Comparison of ENCODE assay signal across 19 cellular contexts in genomic region chr6:155510879-155511278, GRCh38. TPM values are rescaled to one million over a fixed set of nuclear protein-coding genes. Genes with fewer than 3 reads are reported as not detected.
DNase-seq lines count a peak whose midpoint lies in the region; ATAC-seq and TF ChIP-seq lines count a peak whose summit lies in the region.
"Had no signal": no experiment of that assay in that cellular context is flagged by ENCODE, and none has a peak within 500 bp of the region (broad histone marks: within the 10 kb centered on the region; RNA-seq: fewer than 3 reads in every experiment).

No MANE protein-coding gene starts in this region.

- H4K8ac ChIP-seq in mesenchymal stem cell (ENCODE audit: low read length), result no peak overlapping the region

- H3K14ac ChIP-seq in mesenchymal stem cell (ENCODE audit: low read length in 2 of 2), result no peak overlapping the region

- no peak for TF ChIP-seq CTCF in activated CD8-positive, alpha-beta T cell treated with anti-CD3 and anti-CD28 coated beads for 36 hours (IDR thresholded peaks at IDR 0.05)
- no peak for TF ChIP-seq CTCF in osteocyte (IDR thresholded peaks at IDR 0.05)

- H2BK120ac ChIP-seq in mesenchymal stem cell (ENCODE audit: low read depth, low read length), result no peak overlapping the region

- no peaks in the 10 kb centered on the region for H3K9me3 ChIP-seq in mesenchymal stem cell (ENCODE audit: control insufficient read depth, low read length)
- H3K9me3 ChIP-seq: A549, esophagus muscularis mucosa had no signal

- H3K79me1 ChIP-seq in mesenchymal stem cell (replicated peaks; ENCODE audit: low read length, poor library complexity, severe bottlenecking), result no peaks in the 10 kb centered on the region

- DNase-seq in activated CD8-positive, alpha-beta T cell treated with anti-CD3 and anti-CD28 coated beads for 36 hours, result peak; percentile 19
- no peak for DNase-seq in activated CD8-positive, alpha-beta T cell treated with anti-CD3 and anti-CD28 coated beads, Interleukin-2, amount 10 ng/mL, durations not matched to agents 7 days and 5 days
- peak; percentile 29 for DNase-seq in mesenchymal stem cell
- no peak for DNase-seq in osteocyte (ENCODE audit: extremely low spot score, unreplicated experiment)
- DNase-seq in NK-92 treated with Interleukin-12 subunit alpha and Interleukin-12 subunit beta, amount 100 ng/mL, for 24 hours (lab: John Stamatoyannopoulos, UW), result no peak
- DNase-seq in NCI-H526 (lab: John Stamatoyannopoulos, UW), result no peak
- DNase-seq: activated CD4-positive, alpha-beta T cell treated with anti-CD3 and anti-CD28 coated beads for 1 hour; activated gamma-delta T cell treated with Interleukin-2 at 50 U/mL for 16 hours; cerebellar nuclear complex; KG1; NCI-H2081 treated with DMSO at 0.1 percent for 48 hours; SW 1271 had no signal

- H2AFZ ChIP-seq in mesenchymal stem cell (ENCODE audit: low read depth, low read length), result no peak overlapping the region

- no peak overlapping the region for H3K4me3 Mint-ChIP-seq in activated CD8-positive, alpha-beta T cell treated with anti-CD3 and anti-CD28 coated beads for 36 hours
- H3K4me3 Mint-ChIP-seq in activated CD8-positive, alpha-beta T cell treated with anti-CD3 and anti-CD28 coated beads, Interleukin-2, amount 10 ng/mL, durations not matched to agents 7 days and 5 days, result no peak overlapping the region
- no peak overlapping the region for H3K4me3 Mint-ChIP-seq in osteocyte (ENCODE audit: unreplicated experiment)
- H3K4me3 Mint-ChIP-seq: GM23338 had no signal

- H3K4me1 ChIP-seq in mesenchymal stem cell (ENCODE audit: control insufficient read depth, insufficient read depth, low read depth, low read length), result no peaks in the 10 kb centered on the region
- H3K4me1 ChIP-seq: A549 had no signal

- no peak overlapping the region for H3K23ac ChIP-seq in mesenchymal stem cell (ENCODE audit: low read length in 2 of 2)

- no peak overlapping the region for H2AK5ac ChIP-seq in mesenchymal stem cell (ENCODE audit: low read length, severe bottlenecking)

- H3K9me3 Mint-ChIP-seq in activated CD8-positive, alpha-beta T cell treated with anti-CD3 and anti-CD28 coated beads for 36 hours, result no peaks in the 10 kb centered on the region
- peaks cover 6% of the 10 kb centered on the region for H3K9me3 Mint-ChIP-seq in activated CD8-positive, alpha-beta T cell treated with anti-CD3 and anti-CD28 coated beads, Interleukin-2, amount 10 ng/mL, durations not matched to agents 7 days and 5 days (ENCODE audit: insufficient read depth)
- H3K9me3 Mint-ChIP-seq in osteocyte (ENCODE audit: unreplicated experiment), result peaks cover 3% of the 10 kb centered on the region
- H3K9me3 Mint-ChIP-seq: GM23338 had no signal

- H3K18ac ChIP-seq in mesenchymal stem cell (ENCODE audit: low read depth in 1 of 2, low read length in 2 of 2), result no peak overlapping the region

- no peak overlapping the region for H2BK12ac ChIP-seq in mesenchymal stem cell (ENCODE audit: low read length in 2 of 2)

- no peak overlapping the region for H3K4me2 ChIP-seq in mesenchymal stem cell (ENCODE audit: low read length, poor library complexity, severe bottlenecking)
- H3K4me2 ChIP-seq: A549, GM23338 had no signal

- H4K91ac ChIP-seq in mesenchymal stem cell (ENCODE audit: low read length), result no peak overlapping the region

- H3K36me3 ChIP-seq in mesenchymal stem cell (ENCODE audit: control insufficient read depth in 1 of 2, insufficient read depth in 2 of 2, low read depth in 1 of 2, low read length in 2 of 2), result no peaks in the 10 kb centered on the region
- H3K36me3 ChIP-seq: esophagus muscularis mucosa had no signal

- H3K36me3 Mint-ChIP-seq in activated CD8-positive, alpha-beta T cell treated with anti-CD3 and anti-CD28 coated beads for 36 hours (ENCODE audit: low read depth), result no peaks in the 10 kb centered on the region
- H3K36me3 Mint-ChIP-seq in activated CD8-positive, alpha-beta T cell treated with anti-CD3 and anti-CD28 coated beads, Interleukin-2, amount 10 ng/mL, durations not matched to agents 7 days and 5 days (ENCODE audit: low read depth), result no peaks in the 10 kb centered on the region
- no peaks in the 10 kb centered on the region for H3K36me3 Mint-ChIP-seq in osteocyte (ENCODE audit: unreplicated experiment)

- no peaks in the 10 kb centered on the region for H3K27me3 Mint-ChIP-seq in activated CD8-positive, alpha-beta T cell treated with anti-CD3 and anti-CD28 coated beads for 36 hours
- no peaks in the 10 kb centered on the region for H3K27me3 Mint-ChIP-seq in activated CD8-positive, alpha-beta T cell treated with anti-CD3 and anti-CD28 coated beads, Interleukin-2, amount 10 ng/mL, durations not matched to agents 7 days and 5 days (ENCODE audit: low read depth)
- no peaks in the 10 kb centered on the region for H3K27me3 Mint-ChIP-seq in osteocyte (ENCODE audit: unreplicated experiment)

- no peak overlapping the region for H3K9ac ChIP-seq in mesenchymal stem cell (ENCODE audit: low read length)

- intact Hi-C loops in activated CD8-positive, alpha-beta T cell treated with anti-CD3 and anti-CD28 coated beads for 36 hours (cut with micrococcal nuclease), result loop anchor here (5.0 kb wide), 1 partner anchor 94 kb away; no protein-coding TSS in a partner anchor

- POLR2A ChIA-PET in activated CD8-positive, alpha-beta T cell treated with anti-CD3 and anti-CD28 coated beads for 36 hours (lab: Charles Lee), result no interaction called here
- POLR2A ChIA-PET in activated CD8-positive, alpha-beta T cell treated with anti-CD3 and anti-CD28 coated beads, Interleukin-2, amount 10 ng/mL, durations not matched to agents 7 days and 5 days (lab: Charles Lee), result no interaction called here

- no peak overlapping the region for H2BK5ac ChIP-seq in mesenchymal stem cell (ENCODE audit: low read depth, low read length, poor library complexity, severe bottlenecking)

- ATAC-seq in activated CD8-positive, alpha-beta T cell treated with anti-CD3 and anti-CD28 coated beads for 36 hours, result peak; percentile 96
- ATAC-seq in activated CD8-positive, alpha-beta T cell treated with anti-CD3 and anti-CD28 coated beads, Interleukin-2, amount 10 ng/mL, durations not matched to agents 7 days and 5 days, result no peak
- ATAC-seq in GM19351 (IDR thresholded peaks at IDR 0.05; ENCODE audit: unreplicated experiment) (peak; percentile 89), HG03060 (IDR thresholded peaks at IDR 0.05; ENCODE audit: low read depth, unreplicated experiment) (peak; percentile 47)
- ATAC-seq: A549, GM23338 had no signal

- H2BK15ac ChIP-seq in mesenchymal stem cell (ENCODE audit: low read depth, poor library complexity, severe bottlenecking), result no peak overlapping the region

- no peak overlapping the region for H3K4ac ChIP-seq in mesenchymal stem cell (ENCODE audit: low read depth in 1 of 2, low read length in 2 of 2)

- no peak overlapping the region for H3K4me3 ChIP-seq in mesenchymal stem cell (ENCODE audit: insufficient read depth in 1 of 2, low read depth in 1 of 2, low read length in 2 of 2)
- H3K4me3 ChIP-seq: A549, esophagus muscularis mucosa, GM23338, skin epidermis had no signal

- peak overlapping the region; percentile 81 for H3K27ac Mint-ChIP-seq in activated CD8-positive, alpha-beta T cell treated with anti-CD3 and anti-CD28 coated beads for 36 hours
- H3K27ac Mint-ChIP-seq in activated CD8-positive, alpha-beta T cell treated with anti-CD3 and anti-CD28 coated beads, Interleukin-2, amount 10 ng/mL, durations not matched to agents 7 days and 5 days, result no peak overlapping the region
- no peak overlapping the region for H3K27ac Mint-ChIP-seq in osteocyte (ENCODE audit: unreplicated experiment)
- H3K27ac Mint-ChIP-seq: GM23338 had no signal

- H3K27ac ChIP-seq in mesenchymal stem cell (ENCODE audit: low read length, poor library complexity, severe bottlenecking), result no peak overlapping the region
- H3K27ac ChIP-seq: A549, esophagus muscularis mucosa, skin epidermis had no signal

- CTCF ChIA-PET in activated CD8-positive, alpha-beta T cell treated with anti-CD3 and anti-CD28 coated beads for 36 hours (lab: Charles Lee), result interaction anchor here (0.6 to 1.6 kb wide), 5 partner anchors 10 to 184 kb away, joined by 3 read pairs; no protein-coding TSS in a partner anchor
- CTCF ChIA-PET in activated CD8-positive, alpha-beta T cell treated with anti-CD3 and anti-CD28 coated beads, Interleukin-2, amount 10 ng/mL, durations not matched to agents 7 days and 5 days (lab: Charles Lee), result no interaction called here

- 93% methylated on average over 1 of the region's 1 CpG for WGBS in mesenchymal stem cell

- H3K27me3 ChIP-seq in mesenchymal stem cell (ENCODE audit: control insufficient read depth in 1 of 2, insufficient read depth in 1 of 2, low read length in 2 of 2), result no peaks in the 10 kb centered on the region
- H3K27me3 ChIP-seq: esophagus muscularis mucosa had no signal

- peaks cover 21% of the 10 kb centered on the region for H3K4me1 Mint-ChIP-seq in activated CD8-positive, alpha-beta T cell treated with anti-CD3 and anti-CD28 coated beads for 36 hours (ENCODE audit: low read depth)
- no peaks in the 10 kb centered on the region for H3K4me1 Mint-ChIP-seq in activated CD8-positive, alpha-beta T cell treated with anti-CD3 and anti-CD28 coated beads, Interleukin-2, amount 10 ng/mL, durations not matched to agents 7 days and 5 days (ENCODE audit: low read depth)
- H3K4me1 Mint-ChIP-seq in osteocyte (ENCODE audit: unreplicated experiment), result peaks cover 2% of the 10 kb centered on the region
- H3K4me1 Mint-ChIP-seq: GM23338 had no signal

RNA-seq across cellular contexts. Expression of gene NOX3, which starts 55.2 kb away (rescaled TPM):
- total RNA-seq in activated CD8-positive, alpha-beta T cell treated with anti-CD3 and anti-CD28 coated beads for 36 hours, result not detected
- not detected for total RNA-seq in activated CD8-positive, alpha-beta T cell treated with anti-CD3 and anti-CD28 coated beads, Interleukin-2, amount 10 ng/mL, durations not matched to agents 7 days and 5 days
- polyA plus RNA-seq in mesenchymal stem cell (2013, experiment 1 of 2), result not detected
- polyA plus RNA-seq in mesenchymal stem cell (2013, experiment 2 of 2), result not detected
- not detected in 2 replicates for total RNA-seq in osteocyte
- total RNA-seq: esophagus muscularis mucosa, GM23338, urinary bladder had no signal
- polyA plus RNA-seq: A549, GM23338, urinary bladder had no signal

Comparison
In these comparisons a context has a peak if more than half of its experiments do, and no peak if none do; other contexts are left out.
1. DNase-seq: peak in activated CD8-positive, alpha-beta T cell treated with anti-CD3 and anti-CD28 coated beads for 36 hours (single experiment) and mesenchymal stem cell (single experiment); none in activated CD8-positive, alpha-beta T cell treated with anti-CD3 and anti-CD28 coated beads, Interleukin-2, amount 10 ng/mL, durations not matched to agents 7 days and 5 days (single experiment), osteocyte (single experiment), NK-92 treated with Interleukin-12 subunit alpha and Interleukin-12 subunit beta, amount 100 ng/mL, for 24 hours (single experiment) and NCI-H526 (0 of 2).